24 cellular contexts compared by ENCODE assay signal in the genomic region with DNA sequence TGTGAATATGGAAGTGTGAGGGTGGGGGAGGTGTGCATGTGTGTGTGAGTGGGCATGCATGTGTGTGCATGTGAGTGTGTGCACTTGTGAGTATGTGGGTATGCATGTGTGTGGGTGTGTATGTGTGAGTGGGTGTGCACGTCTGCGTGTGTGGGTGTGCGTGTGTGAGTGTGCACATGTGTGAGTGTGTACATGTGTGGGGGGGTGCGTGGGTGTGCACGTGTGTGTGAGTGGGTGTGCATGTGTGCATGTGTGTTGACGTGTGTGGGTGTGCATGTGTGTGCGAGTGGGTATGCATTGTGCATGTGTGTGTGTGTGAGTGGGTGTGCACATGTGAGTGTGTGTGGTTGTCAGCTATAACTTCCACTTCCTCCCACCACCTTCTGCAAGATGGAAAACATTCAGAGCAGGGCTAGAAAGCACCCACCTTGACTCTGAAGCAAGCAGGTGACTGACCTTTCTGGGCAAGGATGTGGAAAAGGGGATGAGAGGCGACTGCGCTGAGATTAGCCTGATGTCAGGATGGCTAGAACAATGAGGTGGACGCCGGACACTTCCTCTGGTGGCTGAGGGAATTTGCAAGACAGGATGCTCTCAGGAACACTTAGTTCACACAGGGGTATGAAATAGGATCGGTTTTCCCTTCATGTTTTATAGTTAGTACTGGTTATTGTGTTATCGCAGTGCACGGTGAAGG.
A peak's percentile ranks its signal among the peaks of the same experiment; 100 is the strongest.
DNase-seq lines count a peak whose midpoint lies in the region; ATAC-seq, FAIRE-seq and TF ChIP-seq lines count a peak whose summit lies in the region.
"Had no signal": no experiment of that assay in that cellular context is flagged by ENCODE, and none has a peak within 500 bp of the region (broad histone marks: within the 10 kb centered on the region; RNA-seq: fewer than 3 reads in every experiment).

No MANE protein-coding gene starts in this region.

- DNase-seq in Peyer's patch (peak in 2 of 3 donors; percentile 10 to 30), bronchial epithelial cell (ENCODE audit: low read depth) (no peak), suprapubic skin (ENCODE audit: low spot score in 2 of 2) (peak; percentile 33 to 37), GM03348 (ENCODE audit: low spot score) (no peak)
- DNase-seq: activated naive CD8-positive, alpha-beta T cell treated with anti-CD3 and anti-CD28 coated beads, Interleukin-2, amount 10 ng/mL, durations not matched to agents 7 days and 5 days; Caco-2; DMS79; GDM1; kidney glomerular epithelial cell; mammary epithelial cell; NCI-H1417; NCI-H2081; NCI-H345; SJCRH30; stimulated activated CD4-positive, alpha-beta T cell treated with anti-CD3 and anti-CD28 coated beads, Interleukin-12 subunit alpha, Interleukin-12 subunit beta, amount 100 ng/mL, for 4 hours; stimulated activated CD4-positive, alpha-beta T cell treated with anti-CD3 and anti-CD28 coated beads, Interleukin-4, amount 100 ng/mL, for 1 hour; T1000 had no signal

- no peaks in the 10 kb centered on the region for H3K9me3 ChIP-seq in Peyer's patch
- no peaks in the 10 kb centered on the region for H3K9me3 ChIP-seq in liver (ENCODE audit: control insufficient read depth in 4 of 4, low read length in 3 of 4)
- H3K9me3 ChIP-seq in suprapubic skin = no peaks in the 10 kb centered on the region
- H3K9me3 ChIP-seq: Caco-2, SJCRH30 had no signal

- H3K36me3 ChIP-seq in Peyer's patch (no peaks in the 10 kb centered on the region), bronchial epithelial cell (ENCODE audit: control insufficient read depth, insufficient read depth, low read length) (no peaks in the 10 kb centered on the region), liver (ENCODE audit: control insufficient read depth in 4 of 4, insufficient read depth in 3 of 4, low read depth in 1 of 4, low read length in 3 of 4) (no peaks in the 10 kb centered on the region), suprapubic skin (no peaks in the 10 kb centered on the region)
- H3K36me3 ChIP-seq: SJCRH30 had no signal

- peak; percentile 28 for FAIRE-seq in bronchial epithelial cell (lab: Jason Lieb, UNC)
- FAIRE-seq: RCC 7860 had no signal

- ATAC-seq in GM21576 (IDR thresholded peaks at IDR 0.05; ENCODE audit: unreplicated experiment) = no peak
- ATAC-seq in GM18861 (IDR thresholded peaks at IDR 0.05; ENCODE audit: unreplicated experiment) = no peak
- ATAC-seq: sciatic nerve; stimulated activated effector memory CD8-positive, alpha-beta T cell treated with anti-CD3 and anti-CD28 coated beads, Interleukin-12 subunit alpha, Interleukin-12 subunit beta, amount 100 ng/mL, for 72 hours had no signal

- 90% methylated on average over 14 of the region's 14 CpGs for WGBS in liver
- 92% methylated on average over 14 of the region's 14 CpGs for WGBS in suprapubic skin

- H3K27me3 ChIP-seq in Peyer's patch (no peaks in the 10 kb centered on the region), bronchial epithelial cell (ENCODE audit: control insufficient read depth, insufficient read depth, low read length) (no peaks in the 10 kb centered on the region), liver (ENCODE audit: control insufficient read depth in 4 of 4, insufficient read depth in 4 of 4, low read length in 3 of 4) (no peaks in the 10 kb centered on the region), suprapubic skin (peaks cover 3% of the 10 kb centered on the region)
- H3K27me3 ChIP-seq: SJCRH30 had no signal

- H3K9ac ChIP-seq in liver (ENCODE audit: low read depth in 1 of 2, low read length in 2 of 2) = no peak overlapping the region

- H3K27ac ChIP-seq in Peyer's patch (no peak overlapping the region), liver (ENCODE audit: low read depth in 1 of 2, low read length in 2 of 2) (no peak overlapping the region), suprapubic skin (no peak overlapping the region)
- H3K27ac ChIP-seq: C4-2B, SJCRH30 had no signal

- TF ChIP-seq POLR2A in Peyer's patch (IDR thresholded peaks at IDR 0.05) (no peak), suprapubic skin (IDR thresholded peaks at IDR 0.05) (no peak)

- TF ChIP-seq EP300 in suprapubic skin (IDR thresholded peaks at IDR 0.05) = no peak

- H3K4me3 ChIP-seq in Peyer's patch (no peak overlapping the region), bronchial epithelial cell (ENCODE audit: low read depth, low read length) (no peak overlapping the region), liver (ENCODE audit: low read depth in 1 of 3, low read length in 3 of 3) (no peak overlapping the region), suprapubic skin (no peak overlapping the region)
- H3K4me3 ChIP-seq: SJCRH30 had no signal

- H3K4me1 ChIP-seq in Peyer's patch (no peaks in the 10 kb centered on the region), liver (ENCODE audit: control insufficient read depth in 4 of 4, insufficient read depth in 4 of 4, low read length in 3 of 4) (no peaks in the 10 kb centered on the region), suprapubic skin (peaks cover 18% of the 10 kb centered on the region)
- H3K4me1 ChIP-seq: Caco-2 had no signal

- no peak for TF ChIP-seq RAD21 in liver (IDR thresholded peaks at IDR 0.05)

- no peak for TF ChIP-seq CTCF in Peyer's patch (IDR thresholded peaks at IDR 0.05)
- TF ChIP-seq CTCF in bronchial epithelial cell (IDR thresholded peaks at IDR 0.05; ENCODE audit: insufficient read depth, low read length, severe bottlenecking) = no peak
- TF ChIP-seq CTCF in liver (IDR thresholded peaks at IDR 0.05; ENCODE audit: low read depth, low read length, missing input control) = no peak
- TF ChIP-seq CTCF in suprapubic skin (IDR thresholded peaks at IDR 0.05) = no peak

TF ChIP-seq in liver, 16 proteins besides CTCF, POLR2A, EP300 and RAD21:
- TF ChIP-seq, protein P1, sequence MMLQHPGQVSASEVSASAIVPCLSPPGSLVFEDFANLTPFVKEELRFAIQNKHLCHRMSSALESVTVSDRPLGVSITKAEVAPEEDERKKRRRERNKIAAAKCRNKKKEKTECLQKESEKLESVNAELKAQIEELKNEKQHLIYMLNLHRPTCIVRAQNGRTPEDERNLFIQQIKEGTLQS (IDR thresholded peaks at IDR 0.05) = no peak
- TF ChIP-seq NR2F2 (IDR thresholded peaks at IDR 0.05) (peak; percentile 73), YY1 (IDR thresholded peaks at IDR 0.05) (no peak), FOXA2 (IDR thresholded peaks at IDR 0.05) (no peak)
- TF ChIP-seq, protein P2, sequence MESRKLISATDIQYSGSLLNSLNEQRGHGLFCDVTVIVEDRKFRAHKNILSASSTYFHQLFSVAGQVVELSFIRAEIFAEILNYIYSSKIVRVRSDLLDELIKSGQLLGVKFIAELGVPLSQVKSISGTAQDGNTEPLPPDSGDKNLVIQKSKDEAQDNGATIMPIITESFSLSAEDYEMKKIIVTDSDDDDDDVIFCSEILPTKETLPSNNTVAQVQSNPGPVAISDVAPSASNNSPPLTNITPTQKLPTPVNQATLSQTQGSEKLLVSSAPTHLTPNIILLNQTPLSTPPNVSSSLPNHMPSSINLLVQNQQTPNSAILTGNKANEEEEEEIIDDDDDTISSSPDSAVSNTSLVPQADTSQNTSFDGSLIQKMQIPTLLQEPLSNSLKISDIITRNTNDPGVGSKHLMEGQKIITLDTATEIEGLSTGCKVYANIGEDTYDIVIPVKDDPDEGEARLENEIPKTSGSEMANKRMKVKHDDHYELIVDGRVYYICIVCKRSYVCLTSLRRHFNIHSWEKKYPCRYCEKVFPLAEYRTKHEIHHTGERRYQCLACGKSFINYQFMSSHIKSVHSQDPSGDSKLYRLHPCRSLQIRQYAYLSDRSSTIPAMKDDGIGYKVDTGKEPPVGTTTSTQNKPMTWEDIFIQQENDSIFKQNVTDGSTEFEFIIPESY (IDR thresholded peaks at IDR 0.05) = no peak
- TF ChIP-seq, protein P3, sequence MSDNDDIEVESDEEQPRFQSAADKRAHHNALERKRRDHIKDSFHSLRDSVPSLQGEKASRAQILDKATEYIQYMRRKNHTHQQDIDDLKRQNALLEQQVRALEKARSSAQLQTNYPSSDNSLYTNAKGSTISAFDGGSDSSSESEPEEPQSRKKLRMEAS (IDR thresholded peaks at IDR 0.05) = no peak
TF ChIP-seq in liver: peak in this region for 1.

Comparison
In these comparisons a context has a peak if more than half of its experiments do, and no peak if none do; other contexts are left out.
1. DNase-seq: peak in Peyer's patch (2 of 3) and suprapubic skin (2 of 2); none in bronchial epithelial cell (single experiment) and GM03348 (single experiment).